In genomic region chr2:230411484-230412368, GRCh38 we compare ENCODE assay signal across 1 cellular context.
TF ChIP-seq lines count a peak whose summit lies in the region.

No MANE protein-coding gene starts in this region.

TF ChIP-seq in K562, 482 proteins besides CTCF, POLR2A, EP300 and RAD21 (continued from another document):
- TF ChIP-seq, protein P1, sequence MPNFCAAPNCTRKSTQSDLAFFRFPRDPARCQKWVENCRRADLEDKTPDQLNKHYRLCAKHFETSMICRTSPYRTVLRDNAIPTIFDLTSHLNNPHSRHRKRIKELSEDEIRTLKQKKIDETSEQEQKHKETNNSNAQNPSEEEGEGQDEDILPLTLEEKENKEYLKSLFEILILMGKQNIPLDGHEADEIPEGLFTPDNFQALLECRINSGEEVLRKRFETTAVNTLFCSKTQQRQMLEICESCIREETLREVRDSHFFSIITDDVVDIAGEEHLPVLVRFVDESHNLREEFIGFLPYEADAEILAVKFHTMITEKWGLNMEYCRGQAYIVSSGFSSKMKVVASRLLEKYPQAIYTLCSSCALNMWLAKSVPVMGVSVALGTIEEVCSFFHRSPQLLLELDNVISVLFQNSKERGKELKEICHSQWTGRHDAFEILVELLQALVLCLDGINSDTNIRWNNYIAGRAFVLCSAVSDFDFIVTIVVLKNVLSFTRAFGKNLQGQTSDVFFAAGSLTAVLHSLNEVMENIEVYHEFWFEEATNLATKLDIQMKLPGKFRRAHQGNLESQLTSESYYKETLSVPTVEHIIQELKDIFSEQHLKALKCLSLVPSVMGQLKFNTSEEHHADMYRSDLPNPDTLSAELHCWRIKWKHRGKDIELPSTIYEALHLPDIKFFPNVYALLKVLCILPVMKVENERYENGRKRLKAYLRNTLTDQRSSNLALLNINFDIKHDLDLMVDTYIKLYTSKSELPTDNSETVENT (CRISPR knock-in tag; IDR thresholded peaks at IDR 0.05) = peak; percentile 46; the same call in 1 of the 2 replicates
- peak; percentile 37; the same call in 1 of the 2 replicates for TF ChIP-seq LCOR (CRISPR knock-in tag; IDR thresholded peaks at IDR 0.05)
- TF ChIP-seq GTF2E2 (tag; IDR thresholded peaks at IDR 0.05) = no peak
- peak; percentile 40; the same call in 1 of the 2 replicates for TF ChIP-seq ATF7 (IDR thresholded peaks at IDR 0.05)
- peak; percentile 65 for TF ChIP-seq CCNT2 (IDR thresholded peaks at IDR 0.05; ENCODE audit: borderline replicate concordance, extremely low read depth, insufficient read length, low read depth, low read length)
- no peak for TF ChIP-seq POLR3A (IDR thresholded peaks at IDR 0.05; ENCODE audit: borderline replicate concordance, extremely low read depth, insufficient read depth, insufficient read length)
- TF ChIP-seq EGR1 (conservative IDR thresholded peaks at IDR 0.05) = peak; percentile 55
- TF ChIP-seq ZSCAN29 (IDR thresholded peaks at IDR 0.05) = 0 out of 2 replicates have a peak, but pooled peaks have one; percentile 46
- TF ChIP-seq CTCFL (IDR thresholded peaks at IDR 0.05; ENCODE audit: borderline replicate concordance, insufficient read depth, low read depth, low read length, poor library complexity, severe bottlenecking) = no peak
- TF ChIP-seq, protein P2, sequence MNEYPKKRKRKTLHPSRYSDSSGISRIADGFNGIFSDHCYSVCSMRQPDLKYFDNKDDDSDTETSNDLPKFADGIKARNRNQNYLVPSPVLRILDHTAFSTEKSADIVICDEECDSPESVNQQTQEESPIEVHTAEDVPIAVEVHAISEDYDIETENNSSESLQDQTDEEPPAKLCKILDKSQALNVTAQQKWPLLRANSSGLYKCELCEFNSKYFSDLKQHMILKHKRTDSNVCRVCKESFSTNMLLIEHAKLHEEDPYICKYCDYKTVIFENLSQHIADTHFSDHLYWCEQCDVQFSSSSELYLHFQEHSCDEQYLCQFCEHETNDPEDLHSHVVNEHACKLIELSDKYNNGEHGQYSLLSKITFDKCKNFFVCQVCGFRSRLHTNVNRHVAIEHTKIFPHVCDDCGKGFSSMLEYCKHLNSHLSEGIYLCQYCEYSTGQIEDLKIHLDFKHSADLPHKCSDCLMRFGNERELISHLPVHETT (CRISPR knock-in tag; conservative IDR thresholded peaks at IDR 0.05 in 1 of 2, IDR thresholded peaks at IDR 0.05 in 1 of 2) = peak in 1 of 2 experiments; percentile 61; a peak in 1 of 4 replicates
- peak; percentile 49; the same call in 1 of the 2 replicates for TF ChIP-seq ZNF511 (CRISPR knock-in tag; IDR thresholded peaks at IDR 0.05)
- TF ChIP-seq KAT7 (CRISPR knock-in tag; IDR thresholded peaks at IDR 0.05; ENCODE audit: borderline replicate concordance) = peak; percentile 35; the same call in 1 of the 2 replicates
- TF ChIP-seq, protein P3, sequence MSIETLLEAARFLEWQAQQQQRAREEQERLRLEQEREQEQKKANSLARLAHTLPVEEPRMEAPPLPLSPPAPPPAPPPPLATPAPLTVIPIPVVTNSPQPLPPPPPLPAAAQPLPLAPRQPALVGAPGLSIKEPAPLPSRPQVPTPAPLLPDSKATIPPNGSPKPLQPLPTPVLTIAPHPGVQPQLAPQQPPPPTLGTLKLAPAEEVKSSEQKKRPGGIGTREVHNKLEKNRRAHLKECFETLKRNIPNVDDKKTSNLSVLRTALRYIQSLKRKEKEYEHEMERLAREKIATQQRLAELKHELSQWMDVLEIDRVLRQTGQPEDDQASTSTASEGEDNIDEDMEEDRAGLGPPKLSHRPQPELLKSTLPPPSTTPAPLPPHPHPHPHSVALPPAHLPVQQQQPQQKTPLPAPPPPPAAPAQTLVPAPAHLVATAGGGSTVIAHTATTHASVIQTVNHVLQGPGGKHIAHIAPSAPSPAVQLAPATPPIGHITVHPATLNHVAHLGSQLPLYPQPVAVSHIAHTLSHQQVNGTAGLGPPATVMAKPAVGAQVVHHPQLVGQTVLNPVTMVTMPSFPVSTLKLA (conservative IDR thresholded peaks at IDR 0.05) = 0 out of 4 replicates have a peak, but pooled peaks of 1 of the 2 experiments have one; percentile 20
- TF ChIP-seq, protein P4, sequence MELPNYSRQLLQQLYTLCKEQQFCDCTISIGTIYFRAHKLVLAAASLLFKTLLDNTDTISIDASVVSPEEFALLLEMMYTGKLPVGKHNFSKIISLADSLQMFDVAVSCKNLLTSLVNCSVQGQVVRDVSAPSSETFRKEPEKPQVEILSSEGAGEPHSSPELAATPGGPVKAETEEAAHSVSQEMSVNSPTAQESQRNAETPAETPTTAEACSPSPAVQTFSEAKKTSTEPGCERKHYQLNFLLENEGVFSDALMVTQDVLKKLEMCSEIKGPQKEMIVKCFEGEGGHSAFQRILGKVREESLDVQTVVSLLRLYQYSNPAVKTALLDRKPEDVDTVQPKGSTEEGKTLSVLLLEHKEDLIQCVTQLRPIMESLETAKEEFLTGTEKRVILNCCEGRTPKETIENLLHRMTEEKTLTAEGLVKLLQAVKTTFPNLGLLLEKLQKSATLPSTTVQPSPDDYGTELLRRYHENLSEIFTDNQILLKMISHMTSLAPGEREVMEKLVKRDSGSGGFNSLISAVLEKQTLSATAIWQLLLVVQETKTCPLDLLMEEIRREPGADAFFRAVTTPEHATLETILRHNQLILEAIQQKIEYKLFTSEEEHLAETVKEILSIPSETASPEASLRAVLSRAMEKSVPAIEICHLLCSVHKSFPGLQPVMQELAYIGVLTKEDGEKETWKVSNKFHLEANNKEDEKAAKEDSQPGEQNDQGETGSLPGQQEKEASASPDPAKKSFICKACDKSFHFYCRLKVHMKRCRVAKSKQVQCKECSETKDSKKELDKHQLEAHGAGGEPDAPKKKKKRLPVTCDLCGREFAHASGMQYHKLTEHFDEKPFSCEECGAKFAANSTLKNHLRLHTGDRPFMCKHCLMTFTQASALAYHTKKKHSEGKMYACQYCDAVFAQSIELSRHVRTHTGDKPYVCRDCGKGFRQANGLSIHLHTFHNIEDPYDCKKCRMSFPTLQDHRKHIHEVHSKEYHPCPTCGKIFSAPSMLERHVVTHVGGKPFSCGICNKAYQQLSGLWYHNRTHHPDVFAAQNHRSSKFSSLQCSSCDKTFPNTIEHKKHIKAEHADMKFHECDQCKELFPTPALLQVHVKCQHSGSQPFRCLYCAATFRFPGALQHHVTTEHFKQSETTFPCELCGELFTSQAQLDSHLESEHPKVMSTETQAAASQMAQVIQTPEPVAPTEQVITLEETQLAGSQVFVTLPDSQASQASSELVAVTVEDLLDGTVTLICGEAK (IDR thresholded peaks at IDR 0.05) = 0 out of 2 replicates have a peak, but pooled peaks have one; percentile 13
- TF ChIP-seq, protein P4 (CRISPR knock-in tag; IDR thresholded peaks at IDR 0.05) = no peak
- TF ChIP-seq ZFX (CRISPR knock-in tag; IDR thresholded peaks at IDR 0.05) = peak; percentile 47; the same call in 1 of the 2 replicates
- no peak for TF ChIP-seq ZNF224 (CRISPR knock-in tag; IDR thresholded peaks at IDR 0.05)
- TF ChIP-seq E2F3 (CRISPR knock-in tag; IDR thresholded peaks at IDR 0.05) = peak; percentile 53; the same call in 1 of the 2 replicates
- no peak for TF ChIP-seq RBM14 (IDR thresholded peaks at IDR 0.05; ENCODE audit: borderline replicate concordance, insufficient read depth, low read depth, low read length)
- TF ChIP-seq, protein P5, sequence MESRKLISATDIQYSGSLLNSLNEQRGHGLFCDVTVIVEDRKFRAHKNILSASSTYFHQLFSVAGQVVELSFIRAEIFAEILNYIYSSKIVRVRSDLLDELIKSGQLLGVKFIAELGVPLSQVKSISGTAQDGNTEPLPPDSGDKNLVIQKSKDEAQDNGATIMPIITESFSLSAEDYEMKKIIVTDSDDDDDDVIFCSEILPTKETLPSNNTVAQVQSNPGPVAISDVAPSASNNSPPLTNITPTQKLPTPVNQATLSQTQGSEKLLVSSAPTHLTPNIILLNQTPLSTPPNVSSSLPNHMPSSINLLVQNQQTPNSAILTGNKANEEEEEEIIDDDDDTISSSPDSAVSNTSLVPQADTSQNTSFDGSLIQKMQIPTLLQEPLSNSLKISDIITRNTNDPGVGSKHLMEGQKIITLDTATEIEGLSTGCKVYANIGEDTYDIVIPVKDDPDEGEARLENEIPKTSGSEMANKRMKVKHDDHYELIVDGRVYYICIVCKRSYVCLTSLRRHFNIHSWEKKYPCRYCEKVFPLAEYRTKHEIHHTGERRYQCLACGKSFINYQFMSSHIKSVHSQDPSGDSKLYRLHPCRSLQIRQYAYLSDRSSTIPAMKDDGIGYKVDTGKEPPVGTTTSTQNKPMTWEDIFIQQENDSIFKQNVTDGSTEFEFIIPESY (CRISPR knock-in tag; IDR thresholded peaks at IDR 0.05) = no peak
- TF ChIP-seq GABPB2 (CRISPR knock-in tag; conservative IDR thresholded peaks at IDR 0.05) = no peak
- no peak for TF ChIP-seq TARDBP (IDR thresholded peaks at IDR 0.05)
- TF ChIP-seq POLR2G (IDR thresholded peaks at IDR 0.05; ENCODE audit: low read depth, low read length) = peak; percentile 89
- TF ChIP-seq, protein P6, sequence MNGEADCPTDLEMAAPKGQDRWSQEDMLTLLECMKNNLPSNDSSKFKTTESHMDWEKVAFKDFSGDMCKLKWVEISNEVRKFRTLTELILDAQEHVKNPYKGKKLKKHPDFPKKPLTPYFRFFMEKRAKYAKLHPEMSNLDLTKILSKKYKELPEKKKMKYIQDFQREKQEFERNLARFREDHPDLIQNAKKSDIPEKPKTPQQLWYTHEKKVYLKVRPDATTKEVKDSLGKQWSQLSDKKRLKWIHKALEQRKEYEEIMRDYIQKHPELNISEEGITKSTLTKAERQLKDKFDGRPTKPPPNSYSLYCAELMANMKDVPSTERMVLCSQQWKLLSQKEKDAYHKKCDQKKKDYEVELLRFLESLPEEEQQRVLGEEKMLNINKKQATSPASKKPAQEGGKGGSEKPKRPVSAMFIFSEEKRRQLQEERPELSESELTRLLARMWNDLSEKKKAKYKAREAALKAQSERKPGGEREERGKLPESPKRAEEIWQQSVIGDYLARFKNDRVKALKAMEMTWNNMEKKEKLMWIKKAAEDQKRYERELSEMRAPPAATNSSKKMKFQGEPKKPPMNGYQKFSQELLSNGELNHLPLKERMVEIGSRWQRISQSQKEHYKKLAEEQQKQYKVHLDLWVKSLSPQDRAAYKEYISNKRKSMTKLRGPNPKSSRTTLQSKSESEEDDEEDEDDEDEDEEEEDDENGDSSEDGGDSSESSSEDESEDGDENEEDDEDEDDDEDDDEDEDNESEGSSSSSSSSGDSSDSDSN (IDR thresholded peaks at IDR 0.05; ENCODE audit: borderline replicate concordance in 1 of 2, low read depth in 2 of 2, low read length in 2 of 2) = 0 out of 4 replicates have a peak, but pooled peaks of 1 of the 2 experiments have one; percentile 15
- 0 out of 2 replicates have a peak, but pooled peaks have one; percentile 33 for TF ChIP-seq GATAD2A (IDR thresholded peaks at IDR 0.05)
- peak; percentile 37; the same call in 1 of the 2 replicates for TF ChIP-seq SP1 (CRISPR knock-in tag; IDR thresholded peaks at IDR 0.05)
- no peak for TF ChIP-seq ZC3H8 (IDR thresholded peaks at IDR 0.05)
- TF ChIP-seq ZNF76 (CRISPR knock-in tag; IDR thresholded peaks at IDR 0.05; ENCODE audit: borderline replicate concordance) = no peak
- TF ChIP-seq MAZ (CRISPR knock-in tag; conservative IDR thresholded peaks at IDR 0.05 in 1 of 2, IDR thresholded peaks at IDR 0.05 in 1 of 2) = peak; percentile 63 to 65
- TF ChIP-seq TCFL5 (CRISPR knock-in tag; conservative IDR thresholded peaks at IDR 0.05) = no peak
